In genomic region chr5:177430972-177431316, GRCh38 we compare ENCODE assay signal across 13 cellular contexts. TPM values are rescaled to one million over a fixed set of nuclear protein-coding genes. Genes with fewer than 3 reads are reported as not detected.
A peak's percentile ranks its signal among the peaks of the same experiment; 100 is the strongest.
DNase-seq lines count a peak whose midpoint lies in the region; ATAC-seq and TF ChIP-seq lines count a peak whose summit lies in the region.
"Had no signal": no experiment of that assay in that cellular context is flagged by ENCODE, and none has a peak within 500 bp of the region (broad histone marks: within the 10 kb centered on the region; RNA-seq: fewer than 3 reads in every experiment).

No MANE protein-coding gene starts in this region.

- H3K4me1 Mint-ChIP-seq in CD14-positive monocyte: peaks cover 50% of the 10 kb centered on the region
- H3K4me1 Mint-ChIP-seq in activated B cell treated with CpG ODN at 0.5 μM for 24 hours: peaks cover 75% of the 10 kb centered on the region
- H3K4me1 Mint-ChIP-seq in memory B cell: peaks cover 31% of the 10 kb centered on the region

- H3K27ac Mint-ChIP-seq in CD14-positive monocyte: peak overlapping the region; percentile 99 to 100 (median 99)
- H3K27ac Mint-ChIP-seq in activated B cell treated with CpG ODN at 0.5 μM for 24 hours: peak overlapping the region; percentile 89
- peak overlapping the region; percentile 91 for H3K27ac Mint-ChIP-seq in memory B cell

- H3K27me3 Mint-ChIP-seq in CD14-positive monocyte (ENCODE audit: low read depth in 3 of 3) (peaks cover 0 to 1% (median 0%) of the 10 kb centered on the region in 3 donors), activated B cell treated with CpG ODN at 0.5 μM for 24 hours (no peaks in the 10 kb centered on the region), memory B cell (no peaks in the 10 kb centered on the region)

- H3K9me3 Mint-ChIP-seq in CD14-positive monocyte (no peaks in the 10 kb centered on the region), activated B cell treated with CpG ODN at 0.5 μM for 24 hours (no peaks in the 10 kb centered on the region), memory B cell (no peaks in the 10 kb centered on the region)

- H3K36me3 Mint-ChIP-seq in CD14-positive monocyte: peaks cover 48 to 78% of the 10 kb centered on the region in 2 donors
- H3K36me3 Mint-ChIP-seq in activated B cell treated with CpG ODN at 0.5 μM for 24 hours (ENCODE audit: low read depth): peaks cover 42% of the 10 kb centered on the region
- H3K36me3 Mint-ChIP-seq in memory B cell: peaks cover 11% of the 10 kb centered on the region

- ATAC-seq in GM21528 (IDR thresholded peaks at IDR 0.05; ENCODE audit: low FRiP score, unreplicated experiment) (peak; percentile 0), activated B cell treated with CpG ODN at 0.5 μM for 24 hours (ENCODE audit: low read depth) (no peak), memory B cell (ENCODE audit: low read depth) (no peak), HG03460 (IDR thresholded peaks at IDR 0.05; ENCODE audit: unreplicated experiment) (no peak), GM21529 (IDR thresholded peaks at IDR 0.05; ENCODE audit: unreplicated experiment) (no peak), GM19351 (IDR thresholded peaks at IDR 0.05; ENCODE audit: unreplicated experiment) (no peak), GM18870 (IDR thresholded peaks at IDR 0.05; ENCODE audit: unreplicated experiment) (no peak)
- ATAC-seq: left ventricle myocardium superior had no signal

- intact Hi-C loops in CD14-positive monocyte (cut with micrococcal nuclease): loop anchor here in 1 of 2 donors (2.0 kb wide), 1 partner anchor 14 kb away; no protein-coding TSS in a partner anchor
- intact Hi-C loops in activated B cell treated with CpG ODN at 0.5 μM for 24 hours (cut with micrococcal nuclease): loop anchor here (1.0 kb wide), 4 partner anchors 15 to 41 kb away; partner anchors contain the start of gene PRR7

- TF ChIP-seq CTCF in CD14-positive monocyte (IDR thresholded peaks at IDR 0.05): no peak
- no peak for TF ChIP-seq CTCF in activated B cell treated with CpG ODN at 0.5 μM for 24 hours (IDR thresholded peaks at IDR 0.05)

- CTCF ChIA-PET in activated B cell treated with CpG ODN at 0.5 μM for 24 hours (lab: Charles Lee): interaction anchor here (1.3 to 4.9 kb wide), 5 partner anchors 14 to 42 kb away, joined by 3 to 29 read pairs (median 20); partner anchors contain the start of gene PRR7

- no peak for DNase-seq in CD14-positive monocyte (ENCODE audit: low spot score)
- DNase-seq in activated B cell treated with CpG ODN at 0.5 μM for 24 hours: peak; percentile 34
- DNase-seq in memory B cell (ENCODE audit: low spot score in 2 of 2): no peak
- DNase-seq: glutamatergic neuron, NCI-H1417 treated with DMSO at 0.1 percent for 48 hours had no signal

- POLR2A ChIA-PET in activated B cell treated with CpG ODN at 0.5 μM for 24 hours (lab: Charles Lee): interaction anchor here (0.9 to 12.5 kb wide), 9 partner anchors 14 to 894 kb away, joined by 3 to 296 read pairs (median 12); partner anchors contain the start of genes DOK3, PDLIM7, PFN3 and PRR7

- H3K4me3 Mint-ChIP-seq in CD14-positive monocyte (peak overlapping the region; percentile 57 to 70), activated B cell treated with CpG ODN at 0.5 μM for 24 hours (peak overlapping the region; percentile 88), memory B cell (peak overlapping the region; percentile 94)

RNA-seq across cellular contexts. Expression of gene GRK6, which starts 4.5 kb away (rescaled TPM):
- polyA plus RNA-seq in CD14-positive monocyte: 10 to 100 TPM; 41.6 to 63.4 TPM
- 90.6 and 92.6 TPM in 2 replicates for total RNA-seq in activated B cell treated with CpG ODN at 0.5 μM for 24 hours

RNA-seq across cellular contexts. Expression of gene PRR7, which starts 15.7 kb away (rescaled TPM):
- 1 to 10 TPM; 1.8 to 2.1 TPM for polyA plus RNA-seq in CD14-positive monocyte
- 2.4 and 3.2 TPM in 2 replicates for total RNA-seq in activated B cell treated with CpG ODN at 0.5 μM for 24 hours

RNA-seq across cellular contexts. Expression of gene F12, which starts 21.6 kb away (rescaled TPM):
- 1 to 10 TPM; 1.4 to 1.5 TPM for polyA plus RNA-seq in CD14-positive monocyte
- 0.31 TPM in 1 of 2 replicates, not detected in the other for total RNA-seq in activated B cell treated with CpG ODN at 0.5 μM for 24 hours
- total RNA-seq: left ventricle myocardium superior had no signal

RNA-seq across cellular contexts. Expression of gene PFN3, which starts 30.5 kb away (rescaled TPM):
- not detected for polyA plus RNA-seq in CD14-positive monocyte
- not detected in 2 replicates for total RNA-seq in activated B cell treated with CpG ODN at 0.5 μM for 24 hours
- total RNA-seq: left ventricle myocardium superior, posterior vena cava, tibial nerve had no signal

RNA-seq across cellular contexts. Expression of gene DBN1, which starts 42.5 kb away (rescaled TPM):
- polyA plus RNA-seq in CD14-positive monocyte: 1 to 10 TPM in 1 of 2 donors, under 1 TPM in 1; 0.71 to 1.6 TPM
- 2.0 and 3.9 TPM in 2 replicates for total RNA-seq in activated B cell treated with CpG ODN at 0.5 μM for 24 hours
